In genomic region chr2:58006256-58006951, GRCh38 we compare ENCODE assay signal across 15 cellular contexts. TPM values are rescaled to one million over a fixed set of nuclear protein-coding genes. Genes with fewer than 3 reads are reported as not detected.
DNase-seq lines count a peak whose midpoint lies in the region; ATAC-seq and TF ChIP-seq lines count a peak whose summit lies in the region.
"Had no signal": no experiment of that assay in that cellular context is flagged by ENCODE, and none has a peak within 500 bp of the region (broad histone marks: within the 10 kb centered on the region; RNA-seq: fewer than 3 reads in every experiment).

No MANE protein-coding gene starts in this region.

- CTCF ChIA-PET in IMR-90 (lab: Yijun Ruan, JAX) = no interaction called here
- CTCF ChIA-PET in OCI-LY7 (lab: Charles Lee; ENCODE audit: unreplicated experiment) = no interaction called here

- H3K4ac ChIP-seq in IMR-90 (ENCODE audit: low read depth, low read length) = no peak overlapping the region

- H2BK5ac ChIP-seq in IMR-90 (ENCODE audit: low read depth, low read length, poor library complexity, severe bottlenecking) = no peak overlapping the region

- H4K20me1 ChIP-seq in IMR-90 (ENCODE audit: insufficient read depth, low read length) (no peaks in the 10 kb centered on the region), OCI-LY7 (ENCODE audit: insufficient read depth, low read length) (no peaks in the 10 kb centered on the region)

- no peak overlapping the region for H2BK20ac ChIP-seq in IMR-90 (ENCODE audit: low read depth, low read length)

- H3K4me3 ChIP-seq in GM12865 (ENCODE audit: low read depth, low read length) (no peak overlapping the region), IMR-90 (ENCODE audit: insufficient read depth, low read depth, low read length) (no peak overlapping the region), OCI-LY7 (ENCODE audit: low read depth, low read length, poor library complexity, severe bottlenecking) (no peak overlapping the region), ascending aorta (no peak overlapping the region)
- H3K4me3 ChIP-seq: breast epithelium had no signal

- no TSS peak for BruUV-seq in IMR-90 (replicated peaks; lab: Mats Ljungman, UMichigan)
- no TSS peak for BruUV-seq in OCI-LY7 (replicated peaks; lab: Mats Ljungman, UMichigan)

- H3K9me2 ChIP-seq in OCI-LY7 (ENCODE audit: insufficient read depth, low read length) = no peaks in the 10 kb centered on the region

- H2BK15ac ChIP-seq in IMR-90 (ENCODE audit: low read depth, low read length) = no peak overlapping the region

- no peak overlapping the region for H2BK120ac ChIP-seq in IMR-90 (ENCODE audit: low read depth, low read length)

- no peak overlapping the region for H2AK9ac ChIP-seq in IMR-90 (replicated peaks; ENCODE audit: low read depth, low read length, poor library complexity)

- no peaks in the 10 kb centered on the region for H3K79me2 ChIP-seq in OCI-LY7 (ENCODE audit: insufficient read depth, low read depth, low read length)

- H4K8ac ChIP-seq in IMR-90 (ENCODE audit: low read depth in 2 of 2, low read length in 2 of 2) = no peak overlapping the region

- no peaks in the 10 kb centered on the region for H3K79me1 ChIP-seq in IMR-90 (ENCODE audit: low read depth in 1 of 2, low read length in 2 of 2)

- H3K9ac ChIP-seq in IMR-90 (ENCODE audit: low read depth, low read length) = no peak overlapping the region

- H3K18ac ChIP-seq in IMR-90 (ENCODE audit: low read depth, low read length) = no peak overlapping the region

- H2AK5ac ChIP-seq in IMR-90 (ENCODE audit: low read depth, low read length) = no peak overlapping the region

- POLR2A ChIA-PET in IMR-90 (lab: Charles Lee; ENCODE audit: unreplicated experiment) = no interaction called here
- POLR2A ChIA-PET in OCI-LY7 (lab: Charles Lee) = no interaction called here

- no peaks in the 10 kb centered on the region for H3K36me3 ChIP-seq in IMR-90 (ENCODE audit: control insufficient read depth, insufficient read depth, low read length)
- H3K36me3 ChIP-seq in OCI-LY7 (ENCODE audit: insufficient read depth, low read length) = no peaks in the 10 kb centered on the region
- H3K36me3 ChIP-seq in ascending aorta = no peaks in the 10 kb centered on the region
- H3K36me3 ChIP-seq: breast epithelium had no signal

- no peak overlapping the region for H3K23ac ChIP-seq in IMR-90 (ENCODE audit: low read depth, low read length)

- dilution Hi-C loops in IMR-90 (cut with HindIII; ENCODE audit: low sequenced_read_pairs, unreplicated experiment) = no loop called here

- H3K9me3 ChIP-seq in IMR-90 (ENCODE audit: control insufficient read depth, insufficient read depth, low read length) (no peaks in the 10 kb centered on the region), OCI-LY7 (ENCODE audit: low read length) (no peaks in the 10 kb centered on the region), ascending aorta (no peaks in the 10 kb centered on the region)
- H3K9me3 ChIP-seq: breast epithelium had no signal

- H4K5ac ChIP-seq in IMR-90 (ENCODE audit: low read depth, low read length) = no peak overlapping the region

- no peak for TF ChIP-seq CTCF in GM12865 (IDR thresholded peaks at IDR 0.05; ENCODE audit: insufficient read depth, low read depth, low read length, missing control alignments)
- TF ChIP-seq CTCF in IMR-90 (conservative IDR thresholded peaks at IDR 0.05; ENCODE audit: low read depth, low read length) = no peak
- no peak for TF ChIP-seq CTCF in OCI-LY7 (conservative IDR thresholded peaks at IDR 0.05; ENCODE audit: low read length)
- TF ChIP-seq CTCF in ascending aorta (IDR thresholded peaks at IDR 0.05) = no peak

- TF ChIP-seq POLR2A in IMR-90 (IDR thresholded peaks at IDR 0.05; ENCODE audit: low read depth, low read length) = no peak

- H3K4me1 ChIP-seq in IMR-90 (ENCODE audit: control insufficient read depth, insufficient read depth, low read length) (no peaks in the 10 kb centered on the region), OCI-LY7 (ENCODE audit: insufficient read depth, low read length, poor library complexity, severe bottlenecking) (no peaks in the 10 kb centered on the region), ascending aorta (no peaks in the 10 kb centered on the region)
- H3K4me1 ChIP-seq: breast epithelium had no signal

- intact Hi-C loops in IMR-90 (cut with micrococcal nuclease) = no loop called here
- intact Hi-C loops in OCI-LY7 (cut with micrococcal nuclease; ENCODE audit: unreplicated experiment) = no loop called here
- intact Hi-C loops in ascending aorta (cut with DNase I) = no loop called here

- H3K4me2 ChIP-seq in IMR-90 (ENCODE audit: low read depth, low read length) (no peak overlapping the region), OCI-LY7 (ENCODE audit: low read length) (no peak overlapping the region)

- no CpG with 5 or more reads among the region's 2 CpGs for WGBS in IMR-90 (ENCODE audit: extremely low coverage in 2 of 2, insufficient read length in 1 of 2), 2 experiments

- H2AFZ ChIP-seq in IMR-90 (replicated peaks; ENCODE audit: low read length, poor library complexity) (no peak overlapping the region), OCI-LY7 (ENCODE audit: low read length) (no peak overlapping the region)

- H3K27me3 ChIP-seq in IMR-90 (ENCODE audit: control insufficient read depth, insufficient read depth, low read length) = no peaks in the 10 kb centered on the region
- H3K27me3 ChIP-seq in ascending aorta = no peaks in the 10 kb centered on the region
- H3K27me3 ChIP-seq: breast epithelium had no signal

- H3K56ac ChIP-seq in IMR-90 (ENCODE audit: extremely low read depth, insufficient read depth, low read length) = no peak overlapping the region

- no peak overlapping the region for H4K91ac ChIP-seq in IMR-90 (ENCODE audit: insufficient read depth, low read depth, low read length)

- H3K9me1 ChIP-seq in IMR-90 (ENCODE audit: insufficient read depth, low read length) = no peaks in the 10 kb centered on the region

- no peak for TF ChIP-seq RAD21 in IMR-90 (IDR thresholded peaks at IDR 0.05; ENCODE audit: low read length)

- in situ Hi-C loops in IMR-90 (cut with MboI; ENCODE audit: low sequenced_read_pairs) = no loop called here

- ATAC-seq in GM19397 (IDR thresholded peaks at IDR 0.05; ENCODE audit: unreplicated experiment) (peak; percentile 42), HG02885 (IDR thresholded peaks at IDR 0.05; ENCODE audit: poor library complexity, unreplicated experiment) (peak; percentile 81), IMR-90 (ENCODE audit: low read depth) (peak; percentile 32)

- no peak overlapping the region for H3K27ac ChIP-seq in IMR-90 (ENCODE audit: insufficient read depth, low read length)
- no peak overlapping the region for H3K27ac ChIP-seq in OCI-LY7 (ENCODE audit: low read depth, low read length, poor library complexity, severe bottlenecking)
- no peak overlapping the region for H3K27ac ChIP-seq in ascending aorta
- H3K27ac ChIP-seq: breast epithelium had no signal

- DNase-seq in GM12865 (ENCODE audit: low read depth) = peak; percentile 5
- DNase-seq in IMR-90 = no peak
- no peak for DNase-seq in OCI-LY7 (ENCODE audit: low spot score)
- no peak for DNase-seq in ascending aorta (ENCODE audit: low spot score in 2 of 2)
- no peak for DNase-seq in NCI-H1092 treated with DMSO at 0.1 percent for 48 hours (lab: John Stamatoyannopoulos, UW)
- no peak for DNase-seq in DMS79 treated with DMSO at 0.1 percent for 48 hours (lab: John Stamatoyannopoulos, UW)
- DNase-seq: activated CD4-positive, alpha-beta T cell treated with anti-CD3 and anti-CD28 coated beads, Interleukin-2, amount 50 U/mL, for 4 hours; KBM-7; kidney; NCI-H1436 treated with DMSO at 0.1 percent for 48 hours; NCI-H69; T-helper 9 cell had no signal

- no peak overlapping the region for H3K14ac ChIP-seq in IMR-90 (replicated peaks; ENCODE audit: low read depth, low read length)

TF ChIP-seq in IMR-90, 13 proteins besides CTCF, POLR2A, EP300 and RAD21:
- no peak for TF ChIP-seq MAFK (IDR thresholded peaks at IDR 0.05; ENCODE audit: low read depth, low read length)
- TF ChIP-seq USF2 (IDR thresholded peaks at IDR 0.05; ENCODE audit: low read depth, low read length) = no peak
- no peak for TF ChIP-seq CHD1 (IDR thresholded peaks at IDR 0.05; ENCODE audit: low read depth, low read length)
- no peak for TF ChIP-seq MAZ (IDR thresholded peaks at IDR 0.05; ENCODE audit: borderline replicate concordance, low read depth, low read length)
- TF ChIP-seq SMC3 (IDR thresholded peaks at IDR 0.05; ENCODE audit: low read depth, low read length) = no peak
- no peak for TF ChIP-seq MXI1 (IDR thresholded peaks at IDR 0.05; ENCODE audit: borderline replicate concordance, low read depth, low read length)
- no peak for TF ChIP-seq RCOR1 (IDR thresholded peaks at IDR 0.05; ENCODE audit: insufficient replicate concordance, low read length)
- TF ChIP-seq CEBPB (IDR thresholded peaks at IDR 0.05; ENCODE audit: low read depth, low read length) = no peak
- TF ChIP-seq RFX5 (IDR thresholded peaks at IDR 0.05; ENCODE audit: low read depth, low read length) = no peak
- no peak for TF ChIP-seq ELK1 (IDR thresholded peaks at IDR 0.05; ENCODE audit: borderline replicate concordance, low read depth, low read length)
- no peak for TF ChIP-seq BHLHE40 (IDR thresholded peaks at IDR 0.05; ENCODE audit: low read depth, low read length)
- TF ChIP-seq NFE2L2 (IDR thresholded peaks at IDR 0.05; ENCODE audit: low read depth, low read length) = no peak
- TF ChIP-seq FOS (IDR thresholded peaks at IDR 0.05; ENCODE audit: low read depth, low read length) = no peak
TF ChIP-seq in IMR-90: peak in this region for 0.

RNA-seq across cellular contexts. Expression of gene VRK2, which starts 40.2 kb away (rescaled TPM):
- 22.8 and 27.2 TPM in 2 replicates for total RNA-seq in IMR-90 (2012; rRNA removed)
- 11.0 and 12.2 TPM in 2 replicates for polyA plus RNA-seq in IMR-90 (2012; rRNA removed)
- 1.9 and 5.2 TPM in 2 replicates for polyA plus RNA-seq in IMR-90 (2012; cell fraction: cytosol; rRNA removed)
- polyA plus RNA-seq in IMR-90 (2012; cell fraction: nucleus; rRNA removed; ENCODE audit: low replicate concordance) = 1.2 and 8.7 TPM in 2 replicates
- total RNA-seq in OCI-LY7 (2014; rRNA removed; shearing (Covaris generic)) = 17.2 and 17.7 TPM in 2 replicates
- total RNA-seq in OCI-LY7 (2022) = 22.7 and 24.7 TPM in 2 replicates
- 15.8 TPM for total RNA-seq in ascending aorta
